In the genomic region with DNA sequence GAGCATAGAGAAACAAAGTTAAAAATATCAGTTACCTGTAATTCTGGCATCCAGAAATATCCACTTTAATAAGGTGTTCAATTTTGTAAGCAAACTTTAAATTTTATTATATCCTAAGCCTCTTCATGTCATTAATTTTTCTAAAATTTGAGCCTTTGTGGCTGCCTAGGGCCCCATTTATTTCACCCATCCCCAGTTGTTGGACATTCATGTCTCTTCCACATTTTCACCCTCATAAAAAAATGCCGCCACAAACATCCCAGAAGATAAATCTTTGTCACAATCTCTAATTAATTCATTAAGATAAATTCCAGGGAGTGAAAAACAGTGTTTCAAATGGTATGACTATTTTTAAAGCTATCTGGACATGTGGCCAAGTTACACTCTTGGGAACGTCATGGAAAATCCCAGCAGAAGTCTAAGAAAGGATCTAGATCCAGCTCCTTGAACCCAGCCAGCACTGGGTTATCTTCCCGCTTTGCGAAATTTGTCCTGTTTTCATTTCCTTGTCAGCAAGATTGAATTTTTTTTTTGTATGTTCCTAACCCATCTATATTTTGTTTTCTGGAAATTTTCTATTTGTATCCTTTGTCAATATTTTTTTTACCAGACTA, we compare ENCODE assay signal across 13 cellular contexts.
DNase-seq lines count a peak whose midpoint lies in the region; ATAC-seq, FAIRE-seq and TF ChIP-seq lines count a peak whose summit lies in the region.
"Had no signal": no experiment of that assay in that cellular context is flagged by ENCODE, and none has a peak within 500 bp of the region (broad histone marks: within the 10 kb centered on the region; RNA-seq: fewer than 3 reads in every experiment).

No MANE protein-coding gene starts in this region.

- H3K4me1 ChIP-seq in astrocyte (ENCODE audit: insufficient read depth, low read length) (peaks cover 4% of the 10 kb centered on the region), transverse colon (peaks cover 0 to 4% (median 0%) of the 10 kb centered on the region in 4 donors)

- H2AFZ ChIP-seq in astrocyte (ENCODE audit: low read depth, low read length) = no peak overlapping the region

- H3K79me2 ChIP-seq in astrocyte (ENCODE audit: insufficient read depth, low read length) = no peaks in the 10 kb centered on the region

- no peak overlapping the region for H3K4me2 ChIP-seq in astrocyte (ENCODE audit: low read length)

- DNase-seq in astrocyte (ENCODE audit: low read depth) = peak; percentile 85
- peak; percentile 88 for DNase-seq in fibroblast of pulmonary artery (ENCODE audit: low read depth)
- no peak for DNase-seq in nephron progenitor cell
- DNase-seq in transverse colon = no peak
- DNase-seq in posterior cingulate gyrus = no peak
- no peak for DNase-seq in GM20000 (ENCODE audit: low spot score)
- DNase-seq: COR-L47; midbrain; NCI-H446; stimulated activated naive CD8-positive, alpha-beta T cell treated with anti-CD3 and anti-CD28 coated beads, Interleukin-15, amount 100 ng/mL, for 72 hours; SW 1271 had no signal

- H4K20me1 ChIP-seq in astrocyte (ENCODE audit: insufficient read depth, low read length) = no peaks in the 10 kb centered on the region

- H3K4me3 ChIP-seq in astrocyte (ENCODE audit: insufficient read depth, low read depth, low read length) (no peak overlapping the region), fibroblast of pulmonary artery (replicated peaks; ENCODE audit: low read depth, low read length) (no peak overlapping the region), transverse colon (no peak overlapping the region)

- TF ChIP-seq CTCF in astrocyte (IDR thresholded peaks at IDR 0.05; ENCODE audit: insufficient read depth, low read depth, low read length) = no peak
- no peak for TF ChIP-seq CTCF in fibroblast of pulmonary artery (IDR thresholded peaks at IDR 0.05; ENCODE audit: low read length, missing control alignments)
- TF ChIP-seq CTCF in nephron progenitor cell (IDR thresholded peaks at IDR 0.05) = no peak
- TF ChIP-seq CTCF in transverse colon (IDR thresholded peaks at IDR 0.05) = no peak
- TF ChIP-seq CTCF in GM20000 (IDR thresholded peaks at IDR 0.05; ENCODE audit: extremely low read depth, missing control alignments) = no peak

- no peaks in the 10 kb centered on the region for H3K36me3 ChIP-seq in astrocyte (ENCODE audit: insufficient read depth, low read length)
- no peaks in the 10 kb centered on the region for H3K36me3 ChIP-seq in transverse colon

- H3K36me3 Mint-ChIP-seq in astrocyte (ENCODE audit: low read depth, unreplicated experiment) (peaks cover 15% of the 10 kb centered on the region), nephron progenitor cell (ENCODE audit: low read depth) (no peaks in the 10 kb centered on the region)

- no peak for TF ChIP-seq POLR2A in transverse colon (IDR thresholded peaks at IDR 0.05)

- H3K9me3 Mint-ChIP-seq in astrocyte (ENCODE audit: unreplicated experiment) (peaks cover 3% of the 10 kb centered on the region), nephron progenitor cell (no peaks in the 10 kb centered on the region)
- H3K9me3 Mint-ChIP-seq: endodermal cell; stimulated activated naive CD8-positive, alpha-beta T cell treated with anti-CD3 and anti-CD28 coated beads, Interleukin-15, amount 100 ng/mL, for 72 hours had no signal

- H3K27me3 Mint-ChIP-seq in astrocyte (ENCODE audit: low read depth, unreplicated experiment) (peaks cover 4% of the 10 kb centered on the region), nephron progenitor cell (ENCODE audit: low read depth, poor library complexity) (peaks cover 13% of the 10 kb centered on the region)

- FAIRE-seq in astrocyte (lab: Jason Lieb, UNC) = peak; percentile 54

- H3K9me3 ChIP-seq in astrocyte (ENCODE audit: insufficient read depth, low read depth, low read length) = no peaks in the 10 kb centered on the region
- no peaks in the 10 kb centered on the region for H3K9me3 ChIP-seq in transverse colon

- ATAC-seq in HG03457 (IDR thresholded peaks at IDR 0.05; ENCODE audit: unreplicated experiment) = no peak
- ATAC-seq: stimulated activated naive CD8-positive, alpha-beta T cell treated with anti-CD3 and anti-CD28 coated beads, Interleukin-15, amount 100 ng/mL, for 72 hours had no signal

- no peak overlapping the region for H3K9ac ChIP-seq in astrocyte (ENCODE audit: low read length)

- 73 to 82% methylated on average over 4 of the region's 4 CpGs for WGBS in transverse colon (ENCODE audit: low coverage in 1 of 2), 2 donors

- H3K4me3 Mint-ChIP-seq in astrocyte (ENCODE audit: unreplicated experiment) (no peak overlapping the region), nephron progenitor cell (no peak overlapping the region)
- H3K4me3 Mint-ChIP-seq: endodermal cell; stimulated activated naive CD8-positive, alpha-beta T cell treated with anti-CD3 and anti-CD28 coated beads, Interleukin-15, amount 100 ng/mL, for 72 hours had no signal

- in situ Hi-C loops in transverse colon (cut with MboI; ENCODE audit: low pct_ligation_motif_present in 1 of 4, low pct_unique_long_range_greater_than_20kb in 1 of 4, low sequenced_read_pairs in 3 of 4) = no loop called here

- H3K27ac Mint-ChIP-seq in astrocyte (ENCODE audit: unreplicated experiment) = no peak overlapping the region
- H3K27ac Mint-ChIP-seq in nephron progenitor cell = peak overlapping the region; percentile 19
- H3K27ac Mint-ChIP-seq: endodermal cell had no signal

- H3K27ac ChIP-seq in astrocyte (ENCODE audit: low read depth, low read length) (peak overlapping the region; percentile 21), transverse colon (peak overlapping the region; percentile 25 to 51 (median 36))

- TF ChIP-seq EP300 in transverse colon (IDR thresholded peaks at IDR 0.05; ENCODE audit: low read depth) = no peak

- H3K27me3 ChIP-seq in astrocyte (ENCODE audit: insufficient read depth, low read length) = no peaks in the 10 kb centered on the region
- no peaks in the 10 kb centered on the region for H3K27me3 ChIP-seq in transverse colon

- intact Hi-C loops in transverse colon (cut with DNase I; ENCODE audit: low total_unique reads) (no loop called here), posterior cingulate gyrus (cut with DNase I) (no loop called here)

- peaks cover 12% of the 10 kb centered on the region for H3K4me1 Mint-ChIP-seq in astrocyte (ENCODE audit: low read depth, unreplicated experiment)
- peaks cover 74% of the 10 kb centered on the region for H3K4me1 Mint-ChIP-seq in nephron progenitor cell

Comparison
In these comparisons a context has a peak if more than half of its experiments do, and no peak if none do; other contexts are left out.
1. DNase-seq: peak in astrocyte (single experiment) and fibroblast of pulmonary artery (single experiment); none in nephron progenitor cell (single experiment), transverse colon (single experiment), posterior cingulate gyrus (0 of 10) and GM20000 (single experiment).